In the genomic region with DNA sequence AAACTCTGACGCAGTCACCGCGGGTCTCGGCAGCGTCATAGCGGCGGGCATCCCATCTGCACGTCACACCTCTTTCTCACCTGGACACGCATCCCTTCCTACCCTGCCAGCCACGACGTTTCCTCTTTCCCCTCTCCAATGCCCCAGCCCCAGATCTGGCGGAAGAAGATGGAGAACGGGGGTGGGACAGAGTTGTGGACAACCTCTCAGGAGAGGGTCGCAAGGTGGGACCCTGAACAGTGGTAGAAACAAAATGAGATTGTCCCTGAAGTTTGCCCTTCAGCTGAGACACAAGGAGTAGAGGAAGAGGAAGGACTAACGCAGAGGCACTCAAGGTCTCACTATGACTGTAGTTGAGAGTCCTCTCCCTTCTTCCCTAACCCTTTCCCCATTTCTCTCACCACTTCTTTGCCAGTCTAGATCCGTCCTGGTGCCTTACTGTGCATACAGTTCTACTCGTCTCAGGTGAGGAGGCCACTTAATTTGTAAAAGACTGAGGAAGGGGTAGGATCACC, we compare ENCODE assay signal across 8 cellular contexts. TPM values are rescaled to one million over a fixed set of nuclear protein-coding genes. Genes with fewer than 3 reads are reported as not detected.
DNase-seq lines count a peak whose midpoint lies in the region; ATAC-seq and TF ChIP-seq lines count a peak whose summit lies in the region.

No MANE protein-coding gene starts in this region.

- no peaks in the 10 kb centered on the region for H3K9me2 ChIP-seq in Loucy (replicated peaks; ENCODE audit: low read depth, low read length)

- H3F3A ChIP-seq in Loucy (ENCODE audit: low read depth) = 0 out of 2 replicates have a peak, but pooled peaks cover 2% of the 10 kb centered on the region

- no peaks in the 10 kb centered on the region; the same call in 1 of the 2 replicates for H3K36me3 ChIP-seq in Loucy (ENCODE audit: insufficient read depth, low read length)

- peaks cover 38% of the 10 kb centered on the region for H4K20me1 ChIP-seq in Loucy (ENCODE audit: insufficient read depth, low read length, poor library complexity, severe bottlenecking)

- peaks cover 48% of the 10 kb centered on the region for H3K4me1 Mint-ChIP-seq in dendritic cell treated with granulocyte-macrophage colony-stimulating factor and Interleukin-4, amounts not matched to agents 40 ng/mL and 50 ng/mL, for 4 days (ENCODE audit: low read depth)
- peaks cover 35 to 36% of the 10 kb centered on the region in 2 donors for H3K4me1 Mint-ChIP-seq in natural killer cell treated with Interleukin-12 subunit alpha and Interleukin-12 subunit beta and Interleukin-15 and Interleukin-18, amount 100 ng/mL, for 72 hours (ENCODE audit: low read depth in 2 of 2)

- intact Hi-C loops in dendritic cell treated with granulocyte-macrophage colony-stimulating factor and Interleukin-4, amounts not matched to agents 40 ng/mL and 50 ng/mL, for 4 days (cut with micrococcal nuclease) = loop anchor here (1.0 to 2.0 kb wide), 2 partner anchors 68 to 114 kb away; a partner anchor contains a TSS

- H3K4me2 ChIP-seq in Loucy (ENCODE audit: low read depth, low read length, poor library complexity, severe bottlenecking) = peak overlapping the region; percentile 90

- peaks cover 30% of the 10 kb centered on the region for H3K4me1 ChIP-seq in Loucy (ENCODE audit: insufficient read depth, low read length, poor library complexity, severe bottlenecking)

- no peaks in the 10 kb centered on the region for H3K27me3 ChIP-seq in Loucy (ENCODE audit: insufficient read depth, low read length, poor library complexity, severe bottlenecking)

- H3K27ac Mint-ChIP-seq in dendritic cell treated with granulocyte-macrophage colony-stimulating factor and Interleukin-4, amounts not matched to agents 40 ng/mL and 50 ng/mL, for 4 days = peak overlapping the region; percentile 99
- H3K27ac Mint-ChIP-seq in natural killer cell treated with Interleukin-12 subunit alpha and Interleukin-12 subunit beta and Interleukin-15 and Interleukin-18, amount 100 ng/mL, for 72 hours = peak overlapping the region; percentile 92 to 97

- ATAC-seq in natural killer cell treated with Interleukin-12 subunit alpha and Interleukin-12 subunit beta and Interleukin-15 and Interleukin-18, amount 100 ng/mL, for 72 hours = no peak
- ATAC-seq in GM21717 (IDR thresholded peaks at IDR 0.05; ENCODE audit: unreplicated experiment) (no peak), HG03139 (IDR thresholded peaks at IDR 0.05; ENCODE audit: unreplicated experiment) (no peak), HG02610 (IDR thresholded peaks at IDR 0.05; ENCODE audit: unreplicated experiment) (no peak)

- H3K9me3 Mint-ChIP-seq in dendritic cell treated with granulocyte-macrophage colony-stimulating factor and Interleukin-4, amounts not matched to agents 40 ng/mL and 50 ng/mL, for 4 days = no peaks in the 10 kb centered on the region
- H3K9me3 Mint-ChIP-seq in natural killer cell treated with Interleukin-12 subunit alpha and Interleukin-12 subunit beta and Interleukin-15 and Interleukin-18, amount 100 ng/mL, for 72 hours = no peaks in the 10 kb centered on the region

- no peaks in the 10 kb centered on the region for H3K9me3 ChIP-seq in Loucy (ENCODE audit: insufficient read depth, low read depth, low read length)

- peak overlapping the region; percentile 87 for H3K4me3 ChIP-seq in Loucy (ENCODE audit: low read length, poor library complexity, severe bottlenecking)

- DNase-seq in CD1c-positive myeloid dendritic cell (ENCODE audit: extremely low spot score) (peak; percentile 59), medulla oblongata (ENCODE audit: extremely low spot score) (no peak)
- DNase-seq in natural killer cell treated with Interleukin-12 subunit alpha and Interleukin-12 subunit beta and Interleukin-15 and Interleukin-18, amount 100 ng/mL, for 72 hours (ENCODE audit: low spot score) = no peak

- H2AFZ ChIP-seq in Loucy (ENCODE audit: low read length) = peak overlapping the region; percentile 92

- peak overlapping the region; percentile 86 for H3K4me3 Mint-ChIP-seq in dendritic cell treated with granulocyte-macrophage colony-stimulating factor and Interleukin-4, amounts not matched to agents 40 ng/mL and 50 ng/mL, for 4 days
- H3K4me3 Mint-ChIP-seq in natural killer cell treated with Interleukin-12 subunit alpha and Interleukin-12 subunit beta and Interleukin-15 and Interleukin-18, amount 100 ng/mL, for 72 hours = peak overlapping the region; percentile 92

- H3K36me3 Mint-ChIP-seq in dendritic cell treated with granulocyte-macrophage colony-stimulating factor and Interleukin-4, amounts not matched to agents 40 ng/mL and 50 ng/mL, for 4 days (ENCODE audit: low read depth) = peaks cover 70% of the 10 kb centered on the region
- peaks cover 18% of the 10 kb centered on the region for H3K36me3 Mint-ChIP-seq in natural killer cell treated with Interleukin-12 subunit alpha and Interleukin-12 subunit beta and Interleukin-15 and Interleukin-18, amount 100 ng/mL, for 72 hours

- H3K27me3 Mint-ChIP-seq in dendritic cell treated with granulocyte-macrophage colony-stimulating factor and Interleukin-4, amounts not matched to agents 40 ng/mL and 50 ng/mL, for 4 days = no peaks in the 10 kb centered on the region
- no peaks in the 10 kb centered on the region for H3K27me3 Mint-ChIP-seq in natural killer cell treated with Interleukin-12 subunit alpha and Interleukin-12 subunit beta and Interleukin-15 and Interleukin-18, amount 100 ng/mL, for 72 hours

- no peak for TF ChIP-seq CTCF in Loucy (conservative IDR thresholded peaks at IDR 0.05; ENCODE audit: low read length)

- H3K9ac ChIP-seq in Loucy (ENCODE audit: low read depth, low read length, poor library complexity, severe bottlenecking) = peak overlapping the region; percentile 76

- H3K79me2 ChIP-seq in Loucy (ENCODE audit: insufficient read depth, low read length) = peaks cover 45% of the 10 kb centered on the region

RNA-seq across cellular contexts. Expression of a gene that starts 0.6 kb away (rescaled TPM):
- 10 to 100 TPM; 16.6 to 21.4 TPM for total RNA-seq in natural killer cell treated with Interleukin-12 subunit alpha and Interleukin-12 subunit beta and Interleukin-15 and Interleukin-18, amount 100 ng/mL, for 72 hours

RNA-seq across cellular contexts. Expression of a gene that starts 17.7 kb away (rescaled TPM):
- total RNA-seq in natural killer cell treated with Interleukin-12 subunit alpha and Interleukin-12 subunit beta and Interleukin-15 and Interleukin-18, amount 100 ng/mL, for 72 hours = 10 to 100 TPM; 23.2 to 37.8 TPM
